ENCODE assay signal across 7 cellular contexts in genomic region chr17:40068917-40069750, GRCh38. TPM values are rescaled to one million over a fixed set of nuclear protein-coding genes. Genes with fewer than 3 reads are reported as not detected.
DNase-seq lines count a peak whose midpoint lies in the region; ATAC-seq and FAIRE-seq lines count a peak whose summit lies in the region.

No MANE protein-coding gene starts in this region.

- H3K27ac Mint-ChIP-seq in memory B cell, result peak overlapping the region; percentile 94

- H3K4me1 Mint-ChIP-seq in memory B cell, result peaks cover 48% of the 10 kb centered on the region

- peak; percentile 69 for FAIRE-seq in GM18507 (lab: Jason Lieb, UNC)

- H3K4me3 Mint-ChIP-seq in memory B cell, result peak overlapping the region; percentile 93

- no peaks in the 10 kb centered on the region for H3K27me3 Mint-ChIP-seq in memory B cell

- H3K36me3 Mint-ChIP-seq in memory B cell, result no peaks in the 10 kb centered on the region

- peak; percentile 73 for ATAC-seq in memory B cell (ENCODE audit: low read depth)

- H3K9me3 Mint-ChIP-seq in memory B cell, result no peaks in the 10 kb centered on the region

- no peak for DNase-seq in GM18507 (ENCODE audit: extremely low spot score, insufficient read length, low read depth)
- DNase-seq in NCI-H510A (lab: John Stamatoyannopoulos, UW), result peak; percentile 58
- DNase-seq in activated CD4-positive, alpha-beta T cell treated with anti-CD3 and anti-CD28 coated beads, Interleukin-2, amount 50 U/mL, for 48 hours, result peak; percentile 84 to 88
- peak; percentile 67 for DNase-seq in dermis blood vessel endothelial cell
- DNase-seq in memory B cell (ENCODE audit: low spot score in 2 of 2), result peak; percentile 45 to 62
- DNase-seq in stimulated activated CD4-positive, alpha-beta T cell treated with anti-CD3 and anti-CD28 coated beads, TNF-alpha, amount 100 ng/mL, for 48 hours (ENCODE audit: low read depth in 3 of 3), result peak; percentile 61 to 82 (median 68)
- DNase-seq in KG1 (lab: John Stamatoyannopoulos, UW), result no peak

RNA-seq across cellular contexts. Expression of gene THRA, which starts 6.4 kb away (rescaled TPM):
- 32.5 and 58.2 TPM in 2 replicates for total RNA-seq in dermis blood vessel endothelial cell

RNA-seq across cellular contexts. Expression of gene MED24, which starts 14.9 kb away (rescaled TPM):
- 52.2 and 77.4 TPM in 2 replicates for total RNA-seq in dermis blood vessel endothelial cell

RNA-seq across cellular contexts. Expression of gene NR1D1, which starts 31.3 kb away (rescaled TPM):
- 1.7 and 2.3 TPM in 2 replicates for total RNA-seq in dermis blood vessel endothelial cell

RNA-seq across cellular contexts. Expression of gene MSL1, which starts 52.6 kb away (rescaled TPM):
- 50.2 and 54.1 TPM in 2 replicates for total RNA-seq in dermis blood vessel endothelial cell

RNA-seq across cellular contexts. Expression of gene CSF3, which starts 53.9 kb away (rescaled TPM):
- total RNA-seq in dermis blood vessel endothelial cell, result 0.17 and 2.4 TPM in 2 replicates

Comparison
In these comparisons a context has a peak if more than half of its experiments do, and no peak if none do; other contexts are left out.
1. DNase-seq: peak in NCI-H510A (single experiment), activated CD4-positive, alpha-beta T cell treated with anti-CD3 and anti-CD28 coated beads, Interleukin-2, amount 50 U/mL, for 48 hours (2 of 2), dermis blood vessel endothelial cell (single experiment), memory B cell (2 of 2) and stimulated activated CD4-positive, alpha-beta T cell treated with anti-CD3 and anti-CD28 coated beads, TNF-alpha, amount 100 ng/mL, for 48 hours (3 of 3); none in GM18507 (single experiment) and KG1 (single experiment).